In the genomic region with DNA sequence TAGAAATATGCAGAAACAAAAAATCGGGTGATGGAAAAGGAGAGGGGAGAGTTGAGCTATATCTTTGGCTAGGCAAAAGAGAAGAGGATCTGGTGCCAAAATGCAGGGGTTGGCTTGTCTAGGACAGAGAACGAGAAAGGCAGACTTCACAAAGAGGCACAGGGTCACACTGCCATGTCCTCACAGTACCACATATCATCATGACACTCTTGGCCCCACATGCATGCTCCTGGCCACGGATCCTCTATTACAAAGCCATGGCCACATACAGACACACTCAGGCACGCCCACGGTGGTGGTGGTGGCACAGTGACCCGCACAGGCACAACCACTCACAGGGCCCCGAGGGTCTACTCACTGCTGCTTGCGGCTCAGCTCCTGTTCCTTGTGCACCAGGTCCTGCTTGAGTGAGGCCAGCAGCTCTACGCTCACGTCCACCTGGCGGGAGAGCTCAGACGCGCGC, we compare ENCODE assay signal across 11 cellular contexts. TPM values are rescaled to one million over a fixed set of nuclear protein-coding genes. Genes with fewer than 3 reads are reported as not detected.
DNase-seq lines count a peak whose midpoint lies in the region; ATAC-seq and TF ChIP-seq lines count a peak whose summit lies in the region.
"Had no signal": no experiment of that assay in that cellular context is flagged by ENCODE, and none has a peak within 500 bp of the region (broad histone marks: within the 10 kb centered on the region; RNA-seq: fewer than 3 reads in every experiment).

No MANE protein-coding gene starts in this region.

- H3K4me3 ChIP-seq in thoracic aorta, result peak overlapping the region; percentile 56
- H3K4me3 ChIP-seq: PC-9 had no signal

- H3K36me3 Mint-ChIP-seq in activated T-cell treated with anti-CD3 and anti-CD28 coated beads, Interleukin-2, amount 50 U/mL, for 72 hours (ENCODE audit: insufficient read depth in 2 of 2), result peaks cover 2 to 4% of the 10 kb centered on the region in 2 donors
- peaks cover 15% of the 10 kb centered on the region for H3K36me3 Mint-ChIP-seq in activated naive CD8-positive, alpha-beta T cell treated with anti-CD3 and anti-CD28 coated beads, Interleukin-2, amount 10 ng/mL, durations not matched to agents 7 days and 5 days
- peaks cover 0 to 5% (median 0%) of the 10 kb centered on the region in 3 donors for H3K36me3 Mint-ChIP-seq in immature natural killer cell

- DNase-seq in activated T-cell treated with anti-CD3 and anti-CD28 coated beads, Interleukin-2, amount 50 U/mL, for 72 hours, result no peak
- no peak for DNase-seq in activated T-cell treated with anti-CD3 and anti-CD28 coated beads for 4 hours
- no peak for DNase-seq in activated naive CD8-positive, alpha-beta T cell treated with anti-CD3 and anti-CD28 coated beads, Interleukin-2, amount 10 ng/mL, durations not matched to agents 7 days and 5 days
- DNase-seq in immature natural killer cell, result no peak
- DNase-seq in thoracic aorta (ENCODE audit: low spot score), result no peak
- DNase-seq in AG20443 (ENCODE audit: low spot score), result no peak
- no peak for DNase-seq in GM10248 (ENCODE audit: extremely low spot score)
- no peak for DNase-seq in DMS 273 treated with DMSO at 0.1 percent for 48 hours (lab: John Stamatoyannopoulos, UW)
- DNase-seq: PC-9; stimulated activated CD4-positive, alpha-beta T cell treated with anti-CD3 and anti-CD28 coated beads, Interleukin-4, amount 100 ng/mL, for 24 hours had no signal

- H3K27ac Mint-ChIP-seq in activated T-cell treated with anti-CD3 and anti-CD28 coated beads, Interleukin-2, amount 50 U/mL, for 72 hours, result no peak overlapping the region
- peak overlapping the region; percentile 35 for H3K27ac Mint-ChIP-seq in activated naive CD8-positive, alpha-beta T cell treated with anti-CD3 and anti-CD28 coated beads, Interleukin-2, amount 10 ng/mL, durations not matched to agents 7 days and 5 days
- H3K27ac Mint-ChIP-seq in immature natural killer cell, result no peak overlapping the region

- POLR2A ChIA-PET in activated naive CD8-positive, alpha-beta T cell treated with anti-CD3 and anti-CD28 coated beads, Interleukin-2, amount 10 ng/mL, durations not matched to agents 7 days and 5 days (lab: Charles Lee), result interaction anchor here (1.0 to 1.4 kb wide), 3 partner anchors 17 to 35 kb away, joined by 3 to 4 read pairs (median 3); partner anchors contain the start of gene CCT7
- POLR2A ChIA-PET in GM10248 (lab: Yijun Ruan, JAX), result no interaction called here

- CTCF ChIA-PET in GM10248 (lab: Yijun Ruan, JAX), result interaction anchor here (1.2 to 1.7 kb wide), 4 partner anchors 9 to 91 kb away, joined by 3 to 15 read pairs (median 4); no protein-coding TSS in a partner anchor

- no peak for ATAC-seq in activated T-cell treated with anti-CD3 and anti-CD28 coated beads, Interleukin-2, amount 50 U/mL, for 72 hours (replicated peaks in 1 of 2)
- no peak for ATAC-seq in activated naive CD8-positive, alpha-beta T cell treated with anti-CD3 and anti-CD28 coated beads, Interleukin-2, amount 10 ng/mL, durations not matched to agents 7 days and 5 days (ENCODE audit: low read depth)
- no peak for ATAC-seq in thoracic aorta (ENCODE audit: insufficient number of reproducible peaks, low FRiP score, low read depth)

- H3K4me1 ChIP-seq in thoracic aorta (ENCODE audit: control insufficient read depth in 1 of 2, low read depth in 2 of 2), result peaks cover 4 to 6% of the 10 kb centered on the region in 2 donors

- no peaks in the 10 kb centered on the region for H3K27me3 Mint-ChIP-seq in activated T-cell treated with anti-CD3 and anti-CD28 coated beads, Interleukin-2, amount 50 U/mL, for 72 hours (ENCODE audit: low read depth)
- H3K27me3 Mint-ChIP-seq in activated naive CD8-positive, alpha-beta T cell treated with anti-CD3 and anti-CD28 coated beads, Interleukin-2, amount 10 ng/mL, durations not matched to agents 7 days and 5 days, result no peaks in the 10 kb centered on the region
- H3K27me3 Mint-ChIP-seq in immature natural killer cell (ENCODE audit: low read depth in 3 of 3), result peaks cover 1 to 7% (median 5%) of the 10 kb centered on the region in 3 donors

- H3K9me3 ChIP-seq in thoracic aorta, result no peaks in the 10 kb centered on the region
- H3K9me3 ChIP-seq: left lung had no signal

- no peak overlapping the region for H3K27ac ChIP-seq in thoracic aorta
- H3K27ac ChIP-seq: left lung, PC-9 had no signal

- no peaks in the 10 kb centered on the region for H3K9me3 Mint-ChIP-seq in activated T-cell treated with anti-CD3 and anti-CD28 coated beads, Interleukin-2, amount 50 U/mL, for 72 hours
- H3K9me3 Mint-ChIP-seq in activated naive CD8-positive, alpha-beta T cell treated with anti-CD3 and anti-CD28 coated beads, Interleukin-2, amount 10 ng/mL, durations not matched to agents 7 days and 5 days, result no peaks in the 10 kb centered on the region
- no peaks in the 10 kb centered on the region for H3K9me3 Mint-ChIP-seq in immature natural killer cell

- TF ChIP-seq CTCF in thoracic aorta (IDR thresholded peaks at IDR 0.05) (no peak), GM10248 (IDR thresholded peaks at IDR 0.05; ENCODE audit: control extremely low read depth, extremely low read depth, low read depth, missing control alignments) (no peak)

- no peaks in the 10 kb centered on the region for H3K27me3 ChIP-seq in thoracic aorta (replicated peaks; ENCODE audit: insufficient read depth)

- peaks cover 26% of the 10 kb centered on the region for H3K4me1 Mint-ChIP-seq in activated T-cell treated with anti-CD3 and anti-CD28 coated beads, Interleukin-2, amount 50 U/mL, for 72 hours (ENCODE audit: low read depth)
- peaks cover 20% of the 10 kb centered on the region for H3K4me1 Mint-ChIP-seq in activated naive CD8-positive, alpha-beta T cell treated with anti-CD3 and anti-CD28 coated beads, Interleukin-2, amount 10 ng/mL, durations not matched to agents 7 days and 5 days
- H3K4me1 Mint-ChIP-seq in immature natural killer cell, result peaks cover 8 to 17% of the 10 kb centered on the region in 2 donors

- no peaks in the 10 kb centered on the region for H3K36me3 ChIP-seq in thoracic aorta
- H3K36me3 ChIP-seq: left lung had no signal

- H3K4me3 Mint-ChIP-seq in activated T-cell treated with anti-CD3 and anti-CD28 coated beads, Interleukin-2, amount 50 U/mL, for 72 hours, result peak overlapping the region; percentile 47 to 67
- H3K4me3 Mint-ChIP-seq in activated naive CD8-positive, alpha-beta T cell treated with anti-CD3 and anti-CD28 coated beads, Interleukin-2, amount 10 ng/mL, durations not matched to agents 7 days and 5 days, result peak overlapping the region; percentile 56
- H3K4me3 Mint-ChIP-seq in immature natural killer cell, result peak overlapping the region; percentile 37 to 61 (median 58)

RNA-seq across cellular contexts. Expression of gene FBXO41, which starts 15.9 kb away (rescaled TPM):
- total RNA-seq in activated T-cell treated with anti-CD3 and anti-CD28 coated beads, Interleukin-2, amount 50 U/mL, for 72 hours, result 10 to 100 TPM; 19.8 to 22.9 TPM
- 10 to 100 TPM; 33.6 to 35.7 TPM for total RNA-seq in activated naive CD8-positive, alpha-beta T cell treated with anti-CD3 and anti-CD28 coated beads, Interleukin-2, amount 10 ng/mL, durations not matched to agents 7 days and 5 days
- polyA plus RNA-seq in immature natural killer cell, result 1 to 10 TPM in 1 of 3 donors, under 1 TPM in 1, not detected in 1; 0.40 to 1.2 TPM
- 1 to 10 TPM; 3.5 to 6.1 TPM for total RNA-seq in thoracic aorta

RNA-seq across cellular contexts. Expression of gene EGR4, which starts 24.9 kb away (rescaled TPM):
- total RNA-seq in activated T-cell treated with anti-CD3 and anti-CD28 coated beads, Interleukin-2, amount 50 U/mL, for 72 hours, result 1 to 10 TPM; 1.6 to 2.1 TPM
- total RNA-seq in activated naive CD8-positive, alpha-beta T cell treated with anti-CD3 and anti-CD28 coated beads, Interleukin-2, amount 10 ng/mL, durations not matched to agents 7 days and 5 days, result not detected
- polyA plus RNA-seq in immature natural killer cell, result not detected
- not detected for total RNA-seq in thoracic aorta
- total RNA-seq: left lung, PC-9 had no signal

RNA-seq across cellular contexts. Expression of gene CCT7, which starts 34.3 kb away (rescaled TPM):
- 100 to 1,000 TPM; 305 to 384 TPM for total RNA-seq in activated T-cell treated with anti-CD3 and anti-CD28 coated beads, Interleukin-2, amount 50 U/mL, for 72 hours
- 100 to 1,000 TPM; 243 to 271 TPM for total RNA-seq in activated naive CD8-positive, alpha-beta T cell treated with anti-CD3 and anti-CD28 coated beads, Interleukin-2, amount 10 ng/mL, durations not matched to agents 7 days and 5 days
- 100 to 1,000 TPM; 240 to 379 (median 277) TPM for polyA plus RNA-seq in immature natural killer cell
- 100 to 1,000 TPM; 121 to 144 TPM for total RNA-seq in thoracic aorta

RNA-seq across cellular contexts. Expression of gene PRADC1, which starts 35.4 kb away (rescaled TPM):
- 10 to 100 TPM; 15.0 to 17.3 TPM for total RNA-seq in activated T-cell treated with anti-CD3 and anti-CD28 coated beads, Interleukin-2, amount 50 U/mL, for 72 hours
- total RNA-seq in activated naive CD8-positive, alpha-beta T cell treated with anti-CD3 and anti-CD28 coated beads, Interleukin-2, amount 10 ng/mL, durations not matched to agents 7 days and 5 days, result 10 to 100 TPM; 11.6 to 12.5 TPM
- polyA plus RNA-seq in immature natural killer cell, result 10 to 100 TPM; 34.1 to 70.2 (median 62.6) TPM
- 10 to 100 TPM; 19.9 to 24.5 TPM for total RNA-seq in thoracic aorta

RNA-seq across cellular contexts. Expression of gene SMYD5, which starts 54.4 kb away (rescaled TPM):
- total RNA-seq in activated T-cell treated with anti-CD3 and anti-CD28 coated beads, Interleukin-2, amount 50 U/mL, for 72 hours, result 10 to 100 TPM; 32.5 to 35.4 TPM
- 10 to 100 TPM; 18.2 to 26.9 TPM for total RNA-seq in activated naive CD8-positive, alpha-beta T cell treated with anti-CD3 and anti-CD28 coated beads, Interleukin-2, amount 10 ng/mL, durations not matched to agents 7 days and 5 days
- polyA plus RNA-seq in immature natural killer cell, result 10 to 100 TPM in 2 of 3 donors, 1 to 10 TPM in 1; 7.0 to 19.1 (median 10.2) TPM
- total RNA-seq in thoracic aorta, result 10 to 100 TPM; 12.6 to 16.2 TPM
